1 cellular context compared by ENCODE assay signal in genomic region chr1:145926706-145927072, GRCh38.
TF ChIP-seq lines count a peak whose summit lies in the region.

No MANE protein-coding gene starts in this region.

TF ChIP-seq in HEK293, 187 proteins besides CTCF, POLR2A, EP300 and RAD21 (continued from another document):
- TF ChIP-seq ZSCAN18 (tag by site-specific recombination; IDR thresholded peaks at IDR 0.05): no peak
- TF ChIP-seq ZNF624 (tag by site-specific recombination; IDR thresholded peaks at IDR 0.05): no peak
- no peak for TF ChIP-seq ZNF302 (tag by site-specific recombination; IDR thresholded peaks at IDR 0.05; ENCODE audit: low read depth)
- TF ChIP-seq BCL6B (tag by site-specific recombination; IDR thresholded peaks at IDR 0.05): no peak
- TF ChIP-seq ELK4 (IDR thresholded peaks at IDR 0.05; ENCODE audit: borderline replicate concordance, low read depth, low read length): no peak
- no peak for TF ChIP-seq KLF8 (tag by site-specific recombination; IDR thresholded peaks at IDR 0.05)
TF ChIP-seq in HEK293: peak in this region for 0.
